In genomic region chr3:76061654-76062053, GRCh38 we compare ENCODE assay signal across 31 cellular contexts.
"Had no signal": no experiment of that assay in that cellular context is flagged by ENCODE, and none has a peak within 500 bp of the region (broad histone marks: within the 10 kb centered on the region; RNA-seq: fewer than 3 reads in every experiment).

No MANE protein-coding gene starts in this region.

- H3K9me3 Mint-ChIP-seq: nephron progenitor cell; neural progenitor cell; stimulated activated naive B cell treated with anti-CD40 and anti-IgM and Interleukin-4, amounts not matched to agents 10 μg/mL and 1 μg/mL and 100 μg/mL, for 72 hours; type B pancreatic cell had no signal

- H3K27me3 ChIP-seq: left lung, neural progenitor cell, neutrophil, right atrium auricular region, right lobe of liver, stomach, suprapubic skin, tibial artery, uterus had no signal

- H3K9me3 ChIP-seq: left lung, lower lobe of right lung, neutrophil, right atrium auricular region, suprapubic skin, thoracic aorta, tibial artery, uterus had no signal

- FAIRE-seq: islet of Langerhans, kidney had no signal

- H3K36me3 Mint-ChIP-seq: immature natural killer cell; naive B cell; natural killer cell; neural progenitor cell; stimulated activated naive B cell treated with anti-CD40 and anti-IgM and Interleukin-4, amounts not matched to agents 10 μg/mL and 1 μg/mL and 100 μg/mL, for 72 hours; type B pancreatic cell had no signal

- H3K4me3 Mint-ChIP-seq: immature natural killer cell; mesothelial cell of epicardium; naive B cell; natural killer cell; nephron progenitor cell; neural progenitor cell; stimulated activated naive B cell treated with anti-CD40 and anti-IgM and Interleukin-4, amounts not matched to agents 10 μg/mL and 1 μg/mL and 100 μg/mL, for 72 hours; type B pancreatic cell had no signal

- H3K27ac Mint-ChIP-seq: immature natural killer cell; mesothelial cell of epicardium; naive B cell; natural killer cell; nephron progenitor cell; neural progenitor cell; stimulated activated naive B cell treated with anti-CD40 and anti-IgM and Interleukin-4, amounts not matched to agents 10 μg/mL and 1 μg/mL and 100 μg/mL, for 72 hours; type B pancreatic cell had no signal

- H3K4me3 ChIP-seq: left lung, lower lobe of right lung, neural progenitor cell, right atrium auricular region, right lobe of liver, stomach, suprapubic skin, thoracic aorta, tibial artery, uterus had no signal

- H2AFZ ChIP-seq: neural progenitor cell, parathyroid adenoma had no signal

- H3K4me2 ChIP-seq: neural progenitor cell had no signal

- H3K9ac ChIP-seq: neural progenitor cell, parathyroid adenoma had no signal

- H3K27ac ChIP-seq: left lung, lower lobe of right lung, neural progenitor cell, neutrophil, parathyroid adenoma, right atrium auricular region, right lobe of liver, stomach, suprapubic skin, thoracic aorta, tibial artery, uterus had no signal

- H3K36me3 ChIP-seq: left lung, lower lobe of right lung, neural progenitor cell, neutrophil, right atrium auricular region, right lobe of liver, stomach, suprapubic skin, thoracic aorta, tibial artery, uterus had no signal

- ATAC-seq: left colon; left lung; lower lobe of right lung; natural killer cell; right lobe of liver; stimulated activated naive B cell treated with anti-CD40 and anti-IgM and Interleukin-4, amounts not matched to agents 10 μg/mL and 1 μg/mL and 100 μg/mL, for 72 hours; stimulated activated naive CD8-positive, alpha-beta T cell treated with anti-CD3 and anti-CD28 coated beads, Interleukin-15, Interleukin-2, amounts not matched to agents 100 U/mL and 50 U/mL, for 24 hours had no signal

- H3K4me1 ChIP-seq: left lung, lower lobe of right lung, neural progenitor cell, parathyroid adenoma, right atrium auricular region, right lobe of liver, stomach, suprapubic skin, uterus had no signal

- H3K79me2 ChIP-seq: parathyroid adenoma had no signal

- H3K4me1 Mint-ChIP-seq: immature natural killer cell; naive B cell; natural killer cell; nephron progenitor cell; neural progenitor cell; stimulated activated naive B cell treated with anti-CD40 and anti-IgM and Interleukin-4, amounts not matched to agents 10 μg/mL and 1 μg/mL and 100 μg/mL, for 72 hours had no signal

- DNase-seq: hippocampal formation; immature natural killer cell; kidney; left colon; left lung; lower lobe of right lung; mammary epithelial cell; mesenchymal stem cell; naive B cell; natural killer cell; nephron progenitor cell; occipital lobe; right lobe of liver; stimulated activated CD4-positive, alpha-beta T cell treated with anti-CD3 and anti-CD28 coated beads, Interleukin-12 subunit alpha, Interleukin-12 subunit beta, amount 100 ng/mL, for 4 hours; stimulated activated CD4-positive, alpha-beta T cell treated with anti-CD3 and anti-CD28 coated beads, Interleukin-15, amount 100 ng/mL, for 24 hours; stimulated activated CD4-positive, alpha-beta T cell treated with anti-CD3 and anti-CD28 coated beads, Interleukin-2, amount 100 ng/mL, for 24 hours; stimulated activated CD4-positive, alpha-beta T cell treated with anti-CD3 and anti-CD28 coated beads, Interleukin-4, amount 100 ng/mL, for 1 hour; stimulated activated naive B cell treated with anti-CD40 and anti-IgM and Interleukin-4, amounts not matched to agents 10 μg/mL and 1 μg/mL and 100 μg/mL, for 72 hours; stimulated activated naive CD8-positive, alpha-beta T cell treated with anti-CD3 and anti-CD28 coated beads, Interleukin-15, Interleukin-2, amounts not matched to agents 100 U/mL and 50 U/mL, for 24 hours; stomach; tibial artery; uterus had no signal

- H3K27me3 Mint-ChIP-seq: naive B cell; stimulated activated naive B cell treated with anti-CD40 and anti-IgM and Interleukin-4, amounts not matched to agents 10 μg/mL and 1 μg/mL and 100 μg/mL, for 72 hours; type B pancreatic cell had no signal
